ENCODE assay signal across 18 cellular contexts in genomic region chr7:14936530-14936929, GRCh38. TPM values are rescaled to one million over a fixed set of nuclear protein-coding genes. Genes with fewer than 3 reads are reported as not detected.
DNase-seq lines count a peak whose midpoint lies in the region; ATAC-seq, FAIRE-seq and TF ChIP-seq lines count a peak whose summit lies in the region.
"Had no signal": no experiment of that assay in that cellular context is flagged by ENCODE, and none has a peak within 500 bp of the region (broad histone marks: within the 10 kb centered on the region; RNA-seq: fewer than 3 reads in every experiment).

No MANE protein-coding gene starts in this region.

- BruUV-seq in Calu3 (replicated peaks; lab: Mats Ljungman, UMichigan): no TSS peak

- no peaks in the 10 kb centered on the region for H4K20me1 ChIP-seq in astrocyte (ENCODE audit: insufficient read depth, low read length)

- peak; percentile 67 for DNase-seq in Calu3
- peak; percentile 81 for DNase-seq in astrocyte (ENCODE audit: low read depth)
- peak; percentile 10 for DNase-seq in iPS-NIHi11 (ENCODE audit: low spot score)
- peak; percentile 7 for DNase-seq in pons (ENCODE audit: low spot score)
- DNase-seq in GM19238 (ENCODE audit: insufficient read length, low spot score): no peak
- DNase-seq in superior temporal gyrus (ENCODE audit: extremely low spot score): no peak
- DNase-seq: activated naive CD8-positive, alpha-beta T cell treated with anti-CD3 and anti-CD28 coated beads, Interleukin-2, amount 10 ng/mL, durations not matched to agents 7 days and 5 days; NCI-H1105; NCI-H446 treated with DMSO at 0.1 percent for 48 hours; OCI-M1; right cardiac atrium; stimulated activated naive CD8-positive, alpha-beta T cell treated with anti-CD3 and anti-CD28 coated beads, Interleukin-15, Interleukin-2, amounts not matched to agents 100 U/mL and 50 U/mL, for 24 hours; SW 1271 had no signal

- H3K4me2 ChIP-seq in astrocyte (ENCODE audit: low read length): peak overlapping the region; percentile 32

- no peak overlapping the region for H3K27ac ChIP-seq in astrocyte (ENCODE audit: low read depth, low read length)
- H3K27ac ChIP-seq: coronary artery had no signal

- H3K27ac Mint-ChIP-seq in Calu3 (ENCODE audit: unreplicated experiment): peak overlapping the region; percentile 29
- peak overlapping the region; percentile 1 for H3K27ac Mint-ChIP-seq in astrocyte (ENCODE audit: unreplicated experiment)
- H3K27ac Mint-ChIP-seq: activated naive CD8-positive, alpha-beta T cell treated with anti-CD3 and anti-CD28 coated beads, Interleukin-2, amount 10 ng/mL, durations not matched to agents 7 days and 5 days; CD14-positive monocyte had no signal

- no peak overlapping the region for H2AFZ ChIP-seq in astrocyte (ENCODE audit: low read depth, low read length)

- H3K9ac ChIP-seq in astrocyte (ENCODE audit: low read length): no peak overlapping the region

- intact Hi-C loops in Calu3 (cut with micrococcal nuclease; ENCODE audit: unreplicated experiment): no loop called here

- no peak overlapping the region for H3K4me3 ChIP-seq in astrocyte (ENCODE audit: insufficient read depth, low read depth, low read length)
- H3K4me3 ChIP-seq: coronary artery had no signal

- H3K9me3 ChIP-seq in astrocyte (ENCODE audit: insufficient read depth, low read depth, low read length): no peaks in the 10 kb centered on the region

- no peaks in the 10 kb centered on the region for H3K36me3 ChIP-seq in astrocyte (ENCODE audit: insufficient read depth, low read length)

- H3K27me3 Mint-ChIP-seq in Calu3 (ENCODE audit: unreplicated experiment): no peaks in the 10 kb centered on the region
- H3K27me3 Mint-ChIP-seq in astrocyte (ENCODE audit: low read depth, unreplicated experiment): no peaks in the 10 kb centered on the region
- H3K27me3 Mint-ChIP-seq: activated naive CD8-positive, alpha-beta T cell treated with anti-CD3 and anti-CD28 coated beads, Interleukin-2, amount 10 ng/mL, durations not matched to agents 7 days and 5 days had no signal

- ATAC-seq in GM19395 (IDR thresholded peaks at IDR 0.05; ENCODE audit: unreplicated experiment) (no peak), HG03196 (IDR thresholded peaks at IDR 0.05; ENCODE audit: unreplicated experiment) (no peak)
- ATAC-seq: activated CD4-positive, CD25-positive, alpha-beta regulatory T cell treated with anti-CD3 and anti-CD28 coated beads, Interleukin-2, amount 50 U/mL, for 24 hours; right cardiac atrium; stimulated activated naive CD8-positive, alpha-beta T cell treated with anti-CD3 and anti-CD28 coated beads, Interleukin-15, Interleukin-2, amounts not matched to agents 100 U/mL and 50 U/mL, for 24 hours had no signal

- H3K9me3 Mint-ChIP-seq in Calu3 (ENCODE audit: low read depth, unreplicated experiment): peaks cover 3% of the 10 kb centered on the region
- H3K9me3 Mint-ChIP-seq in astrocyte (ENCODE audit: unreplicated experiment): no peaks in the 10 kb centered on the region

- H3K79me2 ChIP-seq in astrocyte (ENCODE audit: insufficient read depth, low read length): no peaks in the 10 kb centered on the region

- CTCF ChIA-PET in Calu3 (lab: Charles Lee): no interaction called here

- H3K4me1 ChIP-seq in astrocyte (ENCODE audit: insufficient read depth, low read length): no peaks in the 10 kb centered on the region

- H3K4me1 Mint-ChIP-seq in Calu3 (ENCODE audit: low read depth, unreplicated experiment) (peaks cover 24% of the 10 kb centered on the region), astrocyte (ENCODE audit: low read depth, unreplicated experiment) (peaks cover 4% of the 10 kb centered on the region)
- H3K4me1 Mint-ChIP-seq: activated naive CD8-positive, alpha-beta T cell treated with anti-CD3 and anti-CD28 coated beads, Interleukin-2, amount 10 ng/mL, durations not matched to agents 7 days and 5 days; CD14-positive monocyte had no signal

- no peak for FAIRE-seq in astrocyte (lab: Jason Lieb, UNC)

- no peaks in the 10 kb centered on the region for H3K27me3 ChIP-seq in astrocyte (ENCODE audit: insufficient read depth, low read length)

- H3K36me3 Mint-ChIP-seq in Calu3 (ENCODE audit: insufficient read depth, unreplicated experiment) (no peaks in the 10 kb centered on the region), astrocyte (ENCODE audit: low read depth, unreplicated experiment) (no peaks in the 10 kb centered on the region)
- H3K36me3 Mint-ChIP-seq: activated naive CD8-positive, alpha-beta T cell treated with anti-CD3 and anti-CD28 coated beads, Interleukin-2, amount 10 ng/mL, durations not matched to agents 7 days and 5 days; CD14-positive monocyte had no signal

- no peak for TF ChIP-seq CTCF in Calu3 (IDR thresholded peaks at IDR 0.05; ENCODE audit: unreplicated experiment)
- TF ChIP-seq CTCF in astrocyte (IDR thresholded peaks at IDR 0.05; ENCODE audit: insufficient read depth, low read depth, low read length): no peak

- H3K4me3 Mint-ChIP-seq in Calu3 (ENCODE audit: low read depth, unreplicated experiment) (peak overlapping the region; percentile 22), astrocyte (ENCODE audit: unreplicated experiment) (no peak overlapping the region)
- H3K4me3 Mint-ChIP-seq: activated naive CD8-positive, alpha-beta T cell treated with anti-CD3 and anti-CD28 coated beads, Interleukin-2, amount 10 ng/mL, durations not matched to agents 7 days and 5 days; CD14-positive monocyte had no signal

RNA-seq across cellular contexts. Expression of gene DGKB, which starts 34.0 kb away (rescaled TPM):
- total RNA-seq in Calu3 (2022) (0.12 TPM in 1 of 2 replicates, not detected in the other), astrocyte (0.24 and 0.39 TPM in 2 replicates)
- total RNA-seq: activated naive CD8-positive, alpha-beta T cell treated with anti-CD3 and anti-CD28 coated beads, Interleukin-2, amount 10 ng/mL, durations not matched to agents 7 days and 5 days had no signal

Comparison
In these comparisons a context has a peak if more than half of its experiments do, and no peak if none do; other contexts are left out.
1. DNase-seq: peak in Calu3 (single experiment), astrocyte (single experiment), iPS-NIHi11 (single experiment) and pons (single experiment); none in GM19238 (single experiment) and superior temporal gyrus (single experiment).